In the genomic region with DNA sequence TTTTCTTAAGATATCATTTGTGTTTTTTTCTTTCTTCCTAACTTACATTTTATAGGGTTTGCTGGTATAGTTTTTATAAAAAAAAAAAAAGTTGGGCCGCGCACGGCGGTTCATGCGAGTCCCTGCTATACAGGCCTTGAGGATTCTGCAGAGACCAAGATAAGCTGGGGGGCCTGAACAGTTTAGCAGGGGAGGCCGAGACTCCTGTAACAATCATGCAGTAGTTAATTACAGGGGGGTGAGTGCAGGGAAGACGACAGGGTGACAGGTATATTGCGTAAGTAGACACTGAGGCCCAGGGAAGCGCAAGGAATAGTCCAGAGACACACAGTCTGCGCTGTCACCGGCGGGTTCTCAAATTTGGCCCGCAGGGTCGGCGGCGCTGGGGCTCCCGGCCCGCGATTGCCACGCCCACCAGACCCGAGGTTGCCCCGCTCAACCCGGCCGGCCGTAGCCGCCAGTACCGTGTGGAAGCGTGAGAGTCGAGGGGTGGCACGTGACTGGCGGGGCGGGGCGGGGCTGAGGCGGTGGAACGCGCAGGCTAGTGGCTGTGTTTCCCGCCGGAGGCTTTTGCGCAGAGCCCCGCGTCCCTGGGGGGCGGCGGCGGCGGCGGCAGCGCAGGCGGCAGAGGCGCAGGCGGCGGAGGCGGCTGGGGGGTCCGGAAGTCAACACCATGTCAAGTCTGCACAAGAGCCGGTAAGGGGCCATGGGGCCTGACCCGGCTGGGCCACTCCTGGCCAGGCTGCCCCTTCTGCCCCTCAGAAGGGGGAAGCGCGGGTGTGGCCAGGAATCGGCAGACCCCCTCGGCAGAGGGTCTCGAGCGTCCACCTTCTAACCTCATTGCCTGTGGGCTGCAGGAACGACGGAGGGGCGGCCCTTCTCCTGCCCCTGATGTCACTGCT, we compare ENCODE assay signal across 1 cellular context.
TF ChIP-seq lines count a peak whose summit lies in the region.

A gene with protein sequence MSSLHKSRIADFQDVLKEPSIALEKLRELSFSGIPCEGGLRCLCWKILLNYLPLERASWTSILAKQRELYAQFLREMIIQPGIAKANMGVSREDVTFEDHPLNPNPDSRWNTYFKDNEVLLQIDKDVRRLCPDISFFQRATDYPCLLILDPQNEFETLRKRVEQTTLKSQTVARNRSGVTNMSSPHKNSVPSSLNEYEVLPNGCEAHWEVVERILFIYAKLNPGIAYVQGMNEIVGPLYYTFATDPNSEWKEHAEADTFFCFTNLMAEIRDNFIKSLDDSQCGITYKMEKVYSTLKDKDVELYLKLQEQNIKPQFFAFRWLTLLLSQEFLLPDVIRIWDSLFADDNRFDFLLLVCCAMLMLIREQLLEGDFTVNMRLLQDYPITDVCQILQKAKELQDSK (plus strand): TSS at position 573 of the 902 bp plus-strand sequence. CDS start 101 bp downstream, at position 674.

TF ChIP-seq in SK-N-SH, 30 proteins besides CTCF, POLR2A, EP300 and RAD21 (continued from another document):
- TF ChIP-seq, protein P1, sequence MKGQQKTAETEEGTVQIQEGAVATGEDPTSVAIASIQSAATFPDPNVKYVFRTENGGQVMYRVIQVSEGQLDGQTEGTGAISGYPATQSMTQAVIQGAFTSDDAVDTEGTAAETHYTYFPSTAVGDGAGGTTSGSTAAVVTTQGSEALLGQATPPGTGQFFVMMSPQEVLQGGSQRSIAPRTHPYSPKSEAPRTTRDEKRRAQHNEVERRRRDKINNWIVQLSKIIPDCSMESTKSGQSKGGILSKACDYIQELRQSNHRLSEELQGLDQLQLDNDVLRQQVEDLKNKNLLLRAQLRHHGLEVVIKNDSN (IDR thresholded peaks at IDR 0.05; ENCODE audit: borderline replicate concordance, low read depth): peak; percentile 96
- TF ChIP-seq, protein P2, sequence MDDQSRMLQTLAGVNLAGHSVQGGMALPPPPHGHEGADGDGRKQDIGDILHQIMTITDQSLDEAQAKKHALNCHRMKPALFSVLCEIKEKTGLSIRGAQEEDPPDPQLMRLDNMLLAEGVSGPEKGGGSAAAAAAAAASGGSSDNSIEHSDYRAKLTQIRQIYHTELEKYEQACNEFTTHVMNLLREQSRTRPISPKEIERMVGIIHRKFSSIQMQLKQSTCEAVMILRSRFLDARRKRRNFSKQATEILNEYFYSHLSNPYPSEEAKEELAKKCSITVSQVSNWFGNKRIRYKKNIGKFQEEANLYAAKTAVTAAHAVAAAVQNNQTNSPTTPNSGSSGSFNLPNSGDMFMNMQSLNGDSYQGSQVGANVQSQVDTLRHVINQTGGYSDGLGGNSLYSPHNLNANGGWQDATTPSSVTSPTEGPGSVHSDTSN (IDR thresholded peaks at IDR 0.05): no peak
- TF ChIP-seq, protein P3, sequence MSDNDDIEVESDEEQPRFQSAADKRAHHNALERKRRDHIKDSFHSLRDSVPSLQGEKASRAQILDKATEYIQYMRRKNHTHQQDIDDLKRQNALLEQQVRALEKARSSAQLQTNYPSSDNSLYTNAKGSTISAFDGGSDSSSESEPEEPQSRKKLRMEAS (IDR thresholded peaks at IDR 0.05; ENCODE audit: low read depth): peak; percentile 97
- TF ChIP-seq MXI1 (IDR thresholded peaks at IDR 0.05; ENCODE audit: low read depth, low read length): peak; percentile 72; the same call in 1 of the 2 replicates
- TF ChIP-seq EZH2phosphoT487 (IDR thresholded peaks at IDR 0.05; ENCODE audit: borderline replicate concordance, low read depth): no peak
- peak; percentile 75 for TF ChIP-seq TAF1 (IDR thresholded peaks at IDR 0.05; ENCODE audit: borderline replicate concordance, low read depth, low read length)
- TF ChIP-seq GABPA (IDR thresholded peaks at IDR 0.05; ENCODE audit: low read depth): peak; percentile 70
- TF ChIP-seq TEAD4 (IDR thresholded peaks at IDR 0.05; ENCODE audit: borderline replicate concordance, insufficient read depth): no peak
- TF ChIP-seq SMC3 (IDR thresholded peaks at IDR 0.05; ENCODE audit: low read depth, low read length): no peak; the same call in 1 of the 2 replicates
- TF ChIP-seq SIN3A (IDR thresholded peaks at IDR 0.05; ENCODE audit: borderline replicate concordance, low read depth, low read length): peak; percentile 93
- TF ChIP-seq POLR2AphosphoS5 (IDR thresholded peaks at IDR 0.05; ENCODE audit: low read depth, low read length): peak; percentile 60
